7 cellular contexts compared by ENCODE assay signal in the genomic region with DNA sequence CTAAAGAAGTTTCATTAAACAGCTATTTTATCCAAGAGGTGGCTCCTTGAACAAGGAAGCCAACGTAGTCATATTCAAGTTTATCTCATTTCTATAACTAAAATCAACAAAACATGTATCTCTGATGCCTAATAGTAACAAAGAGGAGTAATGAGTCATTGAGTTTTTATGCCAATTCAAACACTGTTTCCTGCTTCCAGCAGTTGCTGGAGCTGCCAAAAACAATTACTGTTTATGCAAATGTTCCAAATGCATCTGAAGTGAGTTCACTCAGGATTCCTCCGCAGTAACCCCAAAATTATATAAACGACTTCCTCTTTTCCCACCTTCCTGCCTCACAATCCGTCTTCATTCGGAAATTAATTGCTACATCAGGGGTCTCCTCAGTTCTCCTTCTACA.
DNase-seq lines count a peak whose midpoint lies in the region; TF ChIP-seq lines count a peak whose summit lies in the region.
"Not testable (repeated sequence)": the region's sequence is repeated elsewhere in the genome, so short reads cannot be mapped to it uniquely, and the experiment has no call there.

No MANE protein-coding gene starts in this region.

- H3K36me3 Mint-ChIP-seq in brain: peaks cover 42% of the 10 kb centered on the region

- DNase-seq in AG10803 (ENCODE audit: low read depth): peak; percentile 60
- DNase-seq in H4 (ENCODE audit: low spot score): peak; percentile 25
- peak; percentile 55 for DNase-seq in NCI-H226
- DNase-seq in epithelial cell of prostate (ENCODE audit: low read depth, low spot score): peak; percentile 51
- peak; percentile 35 for DNase-seq in inferior parietal cortex (ENCODE audit: extremely low spot score)
- DNase-seq in pons (ENCODE audit: low spot score): peak; percentile 20

- H3K4me3 Mint-ChIP-seq in brain: not testable (repeated sequence)

- not testable (repeated sequence) for H3K27ac ChIP-seq in epithelial cell of prostate

- H3K4me1 Mint-ChIP-seq in brain: not testable (repeated sequence)

- not testable (repeated sequence) for H3K27me3 Mint-ChIP-seq in brain

- H3K27ac Mint-ChIP-seq in brain: peak overlapping the region in 3 of 5 experiments; percentile 1 to 61 (median 24)

- H3K4me3 ChIP-seq in AG10803 (ENCODE audit: low read length): not testable (repeated sequence)

- not testable (repeated sequence) for H3K9me3 Mint-ChIP-seq in brain

- TF ChIP-seq CTCF in AG10803 (conservative IDR thresholded peaks at IDR 0.05; ENCODE audit: low read length); brain (conservative IDR thresholded peaks at IDR 0.05): not testable (repeated sequence)
